ENCODE assay signal across 20 cellular contexts in the genomic region with DNA sequence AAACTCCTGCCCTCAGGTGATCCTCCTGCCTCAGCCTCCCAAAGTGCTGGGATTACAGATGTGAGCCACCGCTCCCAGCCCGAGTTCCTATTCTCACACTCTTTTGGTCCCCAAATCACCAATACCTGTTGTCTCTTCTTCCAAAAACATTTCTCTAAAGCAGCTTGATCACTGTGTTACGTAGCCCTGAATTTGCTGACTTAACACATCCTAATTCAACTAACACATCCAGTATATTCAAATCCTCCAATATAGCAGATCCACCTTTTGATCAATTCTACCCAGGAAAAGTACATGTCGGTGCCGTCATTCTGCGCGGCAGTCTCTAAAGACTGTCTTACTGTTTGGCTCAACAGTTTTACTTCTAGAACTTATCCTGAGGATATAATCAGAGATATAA.
DNase-seq lines count a peak whose midpoint lies in the region; ATAC-seq, FAIRE-seq and TF ChIP-seq lines count a peak whose summit lies in the region.
"Had no signal": no experiment of that assay in that cellular context is flagged by ENCODE, and none has a peak within 500 bp of the region (broad histone marks: within the 10 kb centered on the region; RNA-seq: fewer than 3 reads in every experiment).

No MANE protein-coding gene starts in this region.

- no peaks in the 10 kb centered on the region for H3K36me3 ChIP-seq in K562 (ENCODE audit: control insufficient read depth, insufficient read depth, low read length)
- H3K36me3 ChIP-seq: HAP-1 had no signal

- in situ Hi-C loops in K562 (cut with MboI): no loop called here

- no TSS peak for BruUV-seq in K562 (replicated peaks; lab: Mats Ljungman, UMichigan)

- CTCF ChIA-PET in A549 (lab: Yijun Ruan, JAX): no interaction called here
- CTCF ChIA-PET in K562 (lab: Yijun Ruan, JAX; ENCODE audit: low intra/inter-chr PET ratio): no interaction called here

- H3K27me3 ChIP-seq in K562 (ENCODE audit: control insufficient read depth in 2 of 2, insufficient read depth in 2 of 2, low read length in 2 of 2): peaks cover 0 to 11% of the 10 kb centered on the region in 2 experiments; a peak in 2 of 5 replicates

- no peaks in the 10 kb centered on the region for H3K36me3 Mint-ChIP-seq in glutamatergic neuron (ENCODE audit: unreplicated experiment)
- H3K36me3 Mint-ChIP-seq: CD4-positive, alpha-beta memory T cell had no signal

- H3K4me2 ChIP-seq in A549: no peak overlapping the region
- H3K4me2 ChIP-seq in K562 (ENCODE audit: insufficient read depth, low read length): no peak overlapping the region

- 58% methylated on average over 7 of the region's 7 CpGs for WGBS in A549 (ENCODE audit: missing lambda C conversion rate)
- WGBS in K562 (ENCODE audit: insufficient coverage, low coverage, missing lambda C conversion rate): 30% methylated on average over 7 of the region's 7 CpGs

- no peak overlapping the region for H2AFZ ChIP-seq in K562 (ENCODE audit: low read depth, low read length)

- peak overlapping the region; percentile 31 for H3K27ac Mint-ChIP-seq in glutamatergic neuron (ENCODE audit: unreplicated experiment)
- H3K27ac Mint-ChIP-seq: CD4-positive, alpha-beta memory T cell; HFFc6 had no signal

- no peaks in the 10 kb centered on the region for H3K9me1 ChIP-seq in K562 (ENCODE audit: control insufficient read depth, insufficient read depth, low read length)

- H3K27ac ChIP-seq in A549 (no peak overlapping the region), K562 (ENCODE audit: extremely low read depth, low read depth, low read length) (no peak overlapping the region)

- no peak for TF ChIP-seq POLR2A in A549 (IDR thresholded peaks at IDR 0.05; ENCODE audit: low read length)
- no peak for TF ChIP-seq POLR2A in K562 (conservative IDR thresholded peaks at IDR 0.05)

- H4K20me1 ChIP-seq in K562 (replicated peaks; ENCODE audit: control insufficient read depth, insufficient read depth, low read length): no peaks in the 10 kb centered on the region

- no peaks in the 10 kb centered on the region for H3K79me2 ChIP-seq in K562 (ENCODE audit: control insufficient read depth, insufficient read depth, low read length)

- H3K9me3 ChIP-seq in A549 (no peaks in the 10 kb centered on the region), K562 (replicated peaks; ENCODE audit: control insufficient read depth, insufficient read depth, low read depth, low read length) (no peaks in the 10 kb centered on the region)
- H3K9me3 ChIP-seq: HAP-1 had no signal

- H3K9ac ChIP-seq in K562 (ENCODE audit: insufficient read depth in 1 of 2, low read depth in 2 of 2, low read length in 2 of 2): no peak overlapping the region

- ATAC-seq in A549: no peak
- ATAC-seq in K562: no peak
- ATAC-seq in GM18520 (IDR thresholded peaks at IDR 0.05; ENCODE audit: unreplicated experiment): no peak

- no peak for TF ChIP-seq RAD21 in A549 (conservative IDR thresholded peaks at IDR 0.05 in 1 of 2, IDR thresholded peaks at IDR 0.05 in 1 of 2)
- no peak for TF ChIP-seq RAD21 in K562 (CRISPR knock-in tag; conservative IDR thresholded peaks at IDR 0.05 in 1 of 2, IDR thresholded peaks at IDR 0.05 in 1 of 2)

- H3K4me3 ChIP-seq in A549 (no peak overlapping the region), K562 (no peak overlapping the region)
- H3K4me3 ChIP-seq: HAP-1 had no signal

- POLR2A ChIA-PET in A549 (lab: Yijun Ruan, JAX) (no interaction called here), K562 (lab: Yijun Ruan, JAX) (no interaction called here)

- intact Hi-C loops in K562 (cut with micrococcal nuclease): no loop called here

- no peak overlapping the region for H3K4me3 Mint-ChIP-seq in glutamatergic neuron (ENCODE audit: unreplicated experiment)
- H3K4me3 Mint-ChIP-seq: CD4-positive, alpha-beta memory T cell; HFFc6 had no signal

- peaks cover 7% of the 10 kb centered on the region for H3K4me1 Mint-ChIP-seq in glutamatergic neuron (ENCODE audit: low read depth, unreplicated experiment)
- H3K4me1 Mint-ChIP-seq: CD4-positive, alpha-beta memory T cell had no signal

- no peak for TF ChIP-seq CTCF in A549 (IDR thresholded peaks at IDR 0.05)
- no peak for TF ChIP-seq CTCF in K562 (IDR thresholded peaks at IDR 0.05 in 2 of 3, conservative IDR thresholded peaks at IDR 0.05 in 1 of 3; ENCODE audit: insufficient read depth in 2 of 3, low read depth in 1 of 3, low read length in 3 of 3)
- no peak for TF ChIP-seq CTCF in glutamatergic neuron (IDR thresholded peaks at IDR 0.05; ENCODE audit: partially characterized antibody, unreplicated experiment)

- no peak for TF ChIP-seq EP300 in A549 (IDR thresholded peaks at IDR 0.05)
- no peak for TF ChIP-seq EP300 in K562 (IDR thresholded peaks at IDR 0.05; ENCODE audit: low read length)

- FAIRE-seq in A549 (lab: Jason Lieb, UNC): no peak
- no peak for FAIRE-seq in K562 (lab: Jason Lieb, UNC)
- FAIRE-seq: GM12891, GM18507, H54 had no signal

- no peak for DNase-seq in A549 (ENCODE audit: low read depth in 1 of 2, low spot score in 1 of 2)
- DNase-seq in K562 (ENCODE audit: extremely low read depth in 1 of 4, low spot score in 3 of 4): no peak
- no peak for DNase-seq in glutamatergic neuron
- DNase-seq in effector CD4-positive, alpha-beta T cell: no peak
- DNase-seq in SIG-M5 treated with dmso at 0.1 percent for 504 hours (lab: John Stamatoyannopoulos, UW; ENCODE audit: unreplicated experiment): no peak
- DNase-seq: 8988T; C1 segment of cervical spinal cord; Calu3; CD4-positive, alpha-beta memory T cell; COR-L47; DMS53; DMS79 treated with DMSO at 0.1 percent for 48 hours; GF-D8; GOT3; HFFc6 had no signal

- H3K27me3 Mint-ChIP-seq in glutamatergic neuron (ENCODE audit: unreplicated experiment): peaks cover 4% of the 10 kb centered on the region

- H3K4me1 ChIP-seq in A549: no peaks in the 10 kb centered on the region
- H3K4me1 ChIP-seq in K562 (replicated peaks in 1 of 2; ENCODE audit: control insufficient read depth in 2 of 2, insufficient read depth in 2 of 2, low read length in 2 of 2): no peaks in the 10 kb centered on the region
- H3K4me1 ChIP-seq: HAP-1 had no signal

- no peaks in the 10 kb centered on the region for H3K9me3 Mint-ChIP-seq in glutamatergic neuron (ENCODE audit: unreplicated experiment)

TF ChIP-seq in A549, 52 proteins besides CTCF, POLR2A, EP300 and RAD21:
- TF ChIP-seq MAFK (IDR thresholded peaks at IDR 0.05; ENCODE audit: partially characterized antibody) (peak; percentile 81), FOSB (CRISPR knock-in tag; IDR thresholded peaks at IDR 0.05) (no peak)

TF ChIP-seq in K562, 482 proteins besides CTCF, POLR2A, EP300 and RAD21 (continues in another document):
- no peak for TF ChIP-seq CCAR2 (IDR thresholded peaks at IDR 0.05; ENCODE audit: low read depth, low read length)
- TF ChIP-seq NCOA4 (IDR thresholded peaks at IDR 0.05; ENCODE audit: partially characterized antibody): no peak
- no peak for TF ChIP-seq ZKSCAN8 (CRISPR knock-in tag; IDR thresholded peaks at IDR 0.05)
- no peak for TF ChIP-seq HLTF (IDR thresholded peaks at IDR 0.05)
- TF ChIP-seq, protein P1, sequence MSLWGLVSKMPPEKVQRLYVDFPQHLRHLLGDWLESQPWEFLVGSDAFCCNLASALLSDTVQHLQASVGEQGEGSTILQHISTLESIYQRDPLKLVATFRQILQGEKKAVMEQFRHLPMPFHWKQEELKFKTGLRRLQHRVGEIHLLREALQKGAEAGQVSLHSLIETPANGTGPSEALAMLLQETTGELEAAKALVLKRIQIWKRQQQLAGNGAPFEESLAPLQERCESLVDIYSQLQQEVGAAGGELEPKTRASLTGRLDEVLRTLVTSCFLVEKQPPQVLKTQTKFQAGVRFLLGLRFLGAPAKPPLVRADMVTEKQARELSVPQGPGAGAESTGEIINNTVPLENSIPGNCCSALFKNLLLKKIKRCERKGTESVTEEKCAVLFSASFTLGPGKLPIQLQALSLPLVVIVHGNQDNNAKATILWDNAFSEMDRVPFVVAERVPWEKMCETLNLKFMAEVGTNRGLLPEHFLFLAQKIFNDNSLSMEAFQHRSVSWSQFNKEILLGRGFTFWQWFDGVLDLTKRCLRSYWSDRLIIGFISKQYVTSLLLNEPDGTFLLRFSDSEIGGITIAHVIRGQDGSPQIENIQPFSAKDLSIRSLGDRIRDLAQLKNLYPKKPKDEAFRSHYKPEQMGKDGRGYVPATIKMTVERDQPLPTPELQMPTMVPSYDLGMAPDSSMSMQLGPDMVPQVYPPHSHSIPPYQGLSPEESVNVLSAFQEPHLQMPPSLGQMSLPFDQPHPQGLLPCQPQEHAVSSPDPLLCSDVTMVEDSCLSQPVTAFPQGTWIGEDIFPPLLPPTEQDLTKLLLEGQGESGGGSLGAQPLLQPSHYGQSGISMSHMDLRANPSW (CRISPR knock-in tag; IDR thresholded peaks at IDR 0.05): no peak
- peak; percentile 68 for TF ChIP-seq ZNF316 (IDR thresholded peaks at IDR 0.05)
- no peak for TF ChIP-seq SMAD2 (IDR thresholded peaks at IDR 0.05; ENCODE audit: low read depth, low read length)
- no peak for TF ChIP-seq POLR3A (IDR thresholded peaks at IDR 0.05; ENCODE audit: borderline replicate concordance, extremely low read depth, insufficient read depth, insufficient read length)
- TF ChIP-seq, protein P2, sequence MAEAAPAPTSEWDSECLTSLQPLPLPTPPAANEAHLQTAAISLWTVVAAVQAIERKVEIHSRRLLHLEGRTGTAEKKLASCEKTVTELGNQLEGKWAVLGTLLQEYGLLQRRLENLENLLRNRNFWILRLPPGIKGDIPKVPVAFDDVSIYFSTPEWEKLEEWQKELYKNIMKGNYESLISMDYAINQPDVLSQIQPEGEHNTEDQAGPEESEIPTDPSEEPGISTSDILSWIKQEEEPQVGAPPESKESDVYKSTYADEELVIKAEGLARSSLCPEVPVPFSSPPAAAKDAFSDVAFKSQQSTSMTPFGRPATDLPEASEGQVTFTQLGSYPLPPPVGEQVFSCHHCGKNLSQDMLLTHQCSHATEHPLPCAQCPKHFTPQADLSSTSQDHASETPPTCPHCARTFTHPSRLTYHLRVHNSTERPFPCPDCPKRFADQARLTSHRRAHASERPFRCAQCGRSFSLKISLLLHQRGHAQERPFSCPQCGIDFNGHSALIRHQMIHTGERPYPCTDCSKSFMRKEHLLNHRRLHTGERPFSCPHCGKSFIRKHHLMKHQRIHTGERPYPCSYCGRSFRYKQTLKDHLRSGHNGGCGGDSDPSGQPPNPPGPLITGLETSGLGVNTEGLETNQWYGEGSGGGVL (CRISPR knock-in tag; IDR thresholded peaks at IDR 0.05): no peak
- TF ChIP-seq NFRKB (IDR thresholded peaks at IDR 0.05; ENCODE audit: low read depth): no peak
- TF ChIP-seq MAFK (IDR thresholded peaks at IDR 0.05; ENCODE audit: low read length): 0 out of 2 replicates have a peak, but pooled peaks have one; percentile 15
- TF ChIP-seq IRF2 (CRISPR knock-in tag; IDR thresholded peaks at IDR 0.05): no peak
- no peak for TF ChIP-seq MTA3 (IDR thresholded peaks at IDR 0.05; ENCODE audit: borderline replicate concordance)
- TF ChIP-seq ZNF717 (CRISPR knock-in tag; IDR thresholded peaks at IDR 0.05): no peak

Comparison
In these comparisons a context has a peak if more than half of its experiments do, and no peak if none do; other contexts are left out.
1. Of the 35 proteins assayed by ChIP-seq in both K562 and A549: peak only in K562: none; only in A549: none; in both: MAFK; in neither: 34.